Comparison of ENCODE assay signal across 18 cellular contexts in the genomic region with DNA sequence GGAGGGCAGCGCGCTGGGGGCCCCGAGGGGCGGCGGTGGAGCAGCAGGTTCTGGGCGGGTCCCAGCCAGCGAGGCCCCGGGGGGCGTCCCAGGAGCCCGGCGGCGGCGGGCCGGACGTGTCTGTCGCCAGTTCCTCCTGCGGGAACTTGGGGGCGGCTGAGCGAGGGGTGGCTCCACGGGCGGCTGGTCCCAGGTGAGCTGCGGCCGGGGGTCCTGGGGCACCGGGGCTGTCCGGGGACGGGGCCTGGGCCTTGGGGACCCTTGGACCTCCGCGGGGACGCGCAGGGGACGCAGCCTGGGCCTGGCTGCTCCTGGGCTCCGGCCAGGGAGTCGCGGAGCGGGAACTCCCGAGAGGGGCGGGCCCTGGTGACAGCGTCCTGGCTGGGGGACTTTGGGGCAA. TPM values are rescaled to one million over a fixed set of nuclear protein-coding genes. Genes with fewer than 3 reads are reported as not detected.
DNase-seq lines count a peak whose midpoint lies in the region; ATAC-seq and TF ChIP-seq lines count a peak whose summit lies in the region.
"Had no signal": no experiment of that assay in that cellular context is flagged by ENCODE, and none has a peak within 500 bp of the region (broad histone marks: within the 10 kb centered on the region; RNA-seq: fewer than 3 reads in every experiment).

No MANE protein-coding gene starts in this region.

- H3K9me3 Mint-ChIP-seq in stimulated activated memory B cell treated with anti-CD40 and anti-IgM and Interleukin-4, amounts not matched to agents 10 μg/mL and 1 μg/mL and 100 μg/mL, for 72 hours, result no peaks in the 10 kb centered on the region
- peaks cover 76% of the 10 kb centered on the region for H3K9me3 Mint-ChIP-seq in nephron progenitor cell
- H3K9me3 Mint-ChIP-seq: CD8-positive, alpha-beta T cell had no signal

- H3K27me3 ChIP-seq in SK-N-SH (ENCODE audit: insufficient read depth) (peaks cover 10% of the 10 kb centered on the region; the same call in 1 of the 2 replicates), H7 (ENCODE audit: control insufficient read depth, insufficient read depth, low read length) (no peaks in the 10 kb centered on the region)
- H3K27me3 ChIP-seq: BLaER1 treated with 17β-estradiol and CSF1 and Interleukin-3, amounts not matched to agents 10 nM and 100 nM had no signal

- peak; percentile 20 for DNase-seq in SK-N-SH
- peak; percentile 18 for DNase-seq in H7
- DNase-seq in NCI-H510A (lab: John Stamatoyannopoulos, UW), result no peak
- DNase-seq in nephron progenitor cell, result no peak
- DNase-seq: AML-193; Caco-2; Calu3; CD4-positive, alpha-beta T cell; CD8-positive, alpha-beta T cell; DMS79 treated with DMSO at 0.1 percent for 48 hours; GF-D8 had no signal

- no peak overlapping the region for H3K4me2 ChIP-seq in SK-N-SH
- H3K4me2 ChIP-seq: A549; BLaER1 treated with 17β-estradiol and CSF1 and Interleukin-3, amounts not matched to agents 10 nM and 100 nM had no signal

- CTCF ChIA-PET in SK-N-SH (lab: Yijun Ruan, JAX), result no interaction called here

- no peaks in the 10 kb centered on the region for H3K4me1 ChIP-seq in SK-N-SH (ENCODE audit: control insufficient read depth in 1 of 2, insufficient read depth in 2 of 2, low read depth in 1 of 2, low read length in 1 of 2)
- H3K4me1 ChIP-seq: A549; BLaER1 treated with 17β-estradiol and CSF1 and Interleukin-3, amounts not matched to agents 10 nM and 100 nM; Caco-2 had no signal

- H3K9me2 ChIP-seq in SK-N-SH, result no peaks in the 10 kb centered on the region

- no peak overlapping the region for H3K27ac Mint-ChIP-seq in stimulated activated memory B cell treated with anti-CD40 and anti-IgM and Interleukin-4, amounts not matched to agents 10 μg/mL and 1 μg/mL and 100 μg/mL, for 72 hours
- no peak overlapping the region for H3K27ac Mint-ChIP-seq in nephron progenitor cell
- H3K27ac Mint-ChIP-seq: B cell; CD4-positive, alpha-beta T cell; CD8-positive, alpha-beta T cell had no signal

- peaks cover 41% of the 10 kb centered on the region for H3K27me3 Mint-ChIP-seq in stimulated activated memory B cell treated with anti-CD40 and anti-IgM and Interleukin-4, amounts not matched to agents 10 μg/mL and 1 μg/mL and 100 μg/mL, for 72 hours
- H3K27me3 Mint-ChIP-seq in nephron progenitor cell (ENCODE audit: low read depth, poor library complexity), result no peaks in the 10 kb centered on the region

- H3K27ac ChIP-seq in SK-N-SH (ENCODE audit: low read depth in 2 of 2, low read length in 1 of 2), result no peak overlapping the region
- H3K27ac ChIP-seq: 22Rv1; A549; BLaER1 treated with 17β-estradiol and CSF1 and Interleukin-3, amounts not matched to agents 10 nM and 100 nM; C4-2B had no signal

- H4K20me1 ChIP-seq in SK-N-SH (ENCODE audit: insufficient read depth), result no peaks in the 10 kb centered on the region
- H4K20me1 ChIP-seq: BLaER1 treated with 17β-estradiol and CSF1 and Interleukin-3, amounts not matched to agents 10 nM and 100 nM had no signal

- H3K4me3 ChIP-seq in SK-N-SH (ENCODE audit: low read depth in 2 of 2, low read length in 1 of 2) (no peak overlapping the region), H7 (ENCODE audit: insufficient read depth, low read depth, low read length) (no peak overlapping the region)
- H3K4me3 ChIP-seq: A549; BLaER1 treated with 17β-estradiol and CSF1 and Interleukin-3, amounts not matched to agents 10 nM and 100 nM had no signal

- H3K79me2 ChIP-seq in SK-N-SH (ENCODE audit: insufficient read depth), result no peaks in the 10 kb centered on the region

- H3K36me3 ChIP-seq in SK-N-SH (replicated peaks in 1 of 2; ENCODE audit: control insufficient read depth in 1 of 2, insufficient read depth in 2 of 2, low read length in 1 of 2) (no peaks in the 10 kb centered on the region), H7 (replicated peaks; ENCODE audit: control insufficient read depth, insufficient read depth, low read length) (no peaks in the 10 kb centered on the region)
- H3K36me3 ChIP-seq: BLaER1 treated with 17β-estradiol and CSF1 and Interleukin-3, amounts not matched to agents 10 nM and 100 nM had no signal

- no peak overlapping the region for H3K4me3 Mint-ChIP-seq in stimulated activated memory B cell treated with anti-CD40 and anti-IgM and Interleukin-4, amounts not matched to agents 10 μg/mL and 1 μg/mL and 100 μg/mL, for 72 hours
- no peak overlapping the region for H3K4me3 Mint-ChIP-seq in nephron progenitor cell
- H3K4me3 Mint-ChIP-seq: B cell; CD4-positive, alpha-beta T cell; CD8-positive, alpha-beta T cell had no signal

- WGBS in SK-N-SH (ENCODE audit: low lambda C conversion rate), result 10% methylated on average over 2 of the region's 38 CpGs

- TF ChIP-seq RAD21 in SK-N-SH (IDR thresholded peaks at IDR 0.05; ENCODE audit: low read length), result no peak

- no peak for TF ChIP-seq CTCF in SK-N-SH (IDR thresholded peaks at IDR 0.05)
- TF ChIP-seq CTCF in nephron progenitor cell (IDR thresholded peaks at IDR 0.05), result no peak

- TF ChIP-seq EP300 in SK-N-SH (IDR thresholded peaks at IDR 0.05; ENCODE audit: borderline replicate concordance in 1 of 2, low read depth in 1 of 2, low read length in 1 of 2), result no peak

- H3K4me1 Mint-ChIP-seq in stimulated activated memory B cell treated with anti-CD40 and anti-IgM and Interleukin-4, amounts not matched to agents 10 μg/mL and 1 μg/mL and 100 μg/mL, for 72 hours, result no peaks in the 10 kb centered on the region
- no peaks in the 10 kb centered on the region for H3K4me1 Mint-ChIP-seq in nephron progenitor cell
- H3K4me1 Mint-ChIP-seq: B cell had no signal

- POLR2A ChIA-PET in SK-N-SH (lab: Yijun Ruan, JAX), result no interaction called here

- no peak overlapping the region for H2AFZ ChIP-seq in SK-N-SH (ENCODE audit: low read depth)

- no peak for ATAC-seq in SK-N-SH treated with all-trans-retinoic acid at 6 μM for 48 hours
- ATAC-seq in stimulated activated memory B cell treated with anti-CD40 and anti-IgM and Interleukin-4, amounts not matched to agents 10 μg/mL and 1 μg/mL and 100 μg/mL, for 72 hours, result peak; percentile 16
- ATAC-seq: A549; CD8-positive, alpha-beta T cell had no signal

- H3K9ac ChIP-seq in SK-N-SH, result no peak overlapping the region
- H3K9ac ChIP-seq: BLaER1 treated with 17β-estradiol and CSF1 and Interleukin-3, amounts not matched to agents 10 nM and 100 nM had no signal

- H3K36me3 Mint-ChIP-seq in stimulated activated memory B cell treated with anti-CD40 and anti-IgM and Interleukin-4, amounts not matched to agents 10 μg/mL and 1 μg/mL and 100 μg/mL, for 72 hours, result peaks cover under 1% of the 10 kb centered on the region
- H3K36me3 Mint-ChIP-seq in nephron progenitor cell (ENCODE audit: low read depth), result no peaks in the 10 kb centered on the region
- H3K36me3 Mint-ChIP-seq: CD8-positive, alpha-beta T cell had no signal

- H3F3A ChIP-seq in SK-N-SH (replicated peaks; ENCODE audit: insufficient read depth), result no peaks in the 10 kb centered on the region

- no peaks in the 10 kb centered on the region for H3K9me3 ChIP-seq in SK-N-SH
- H3K9me3 ChIP-seq: Caco-2 had no signal

TF ChIP-seq in SK-N-SH, 30 proteins besides CTCF, POLR2A, EP300 and RAD21:
- TF ChIP-seq, protein P1, sequence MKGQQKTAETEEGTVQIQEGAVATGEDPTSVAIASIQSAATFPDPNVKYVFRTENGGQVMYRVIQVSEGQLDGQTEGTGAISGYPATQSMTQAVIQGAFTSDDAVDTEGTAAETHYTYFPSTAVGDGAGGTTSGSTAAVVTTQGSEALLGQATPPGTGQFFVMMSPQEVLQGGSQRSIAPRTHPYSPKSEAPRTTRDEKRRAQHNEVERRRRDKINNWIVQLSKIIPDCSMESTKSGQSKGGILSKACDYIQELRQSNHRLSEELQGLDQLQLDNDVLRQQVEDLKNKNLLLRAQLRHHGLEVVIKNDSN (IDR thresholded peaks at IDR 0.05; ENCODE audit: borderline replicate concordance, low read depth), result no peak
- no peak for TF ChIP-seq TEAD4 (IDR thresholded peaks at IDR 0.05; ENCODE audit: borderline replicate concordance, insufficient read depth)
- TF ChIP-seq EZH2phosphoT487 (IDR thresholded peaks at IDR 0.05; ENCODE audit: borderline replicate concordance, low read depth), result no peak
- TF ChIP-seq SMC3 (IDR thresholded peaks at IDR 0.05; ENCODE audit: low read depth, low read length), result no peak
- no peak for TF ChIP-seq MXI1 (IDR thresholded peaks at IDR 0.05; ENCODE audit: low read depth, low read length)
- TF ChIP-seq MEF2A (IDR thresholded peaks at IDR 0.05; ENCODE audit: borderline replicate concordance, low read depth), result no peak

TF ChIP-seq in SK-N-SH treated with all-trans-retinoic acid at 6 μM for 48 hours, 23 proteins besides CTCF, POLR2A, EP300 and RAD21 (continues in another document):
- TF ChIP-seq ARNTL (CRISPR knock-in tag; IDR thresholded peaks at IDR 0.05; ENCODE audit: borderline replicate concordance, low read depth), result no peak
- TF ChIP-seq ZC3H10 (CRISPR knock-in tag; IDR thresholded peaks at IDR 0.05), result no peak
- TF ChIP-seq ZNF565 (CRISPR knock-in tag; conservative IDR thresholded peaks at IDR 0.05; ENCODE audit: low read depth), result no peak
- no peak for TF ChIP-seq TCF4 (CRISPR knock-in tag; IDR thresholded peaks at IDR 0.05; ENCODE audit: borderline replicate concordance)
- TF ChIP-seq, protein P2, sequence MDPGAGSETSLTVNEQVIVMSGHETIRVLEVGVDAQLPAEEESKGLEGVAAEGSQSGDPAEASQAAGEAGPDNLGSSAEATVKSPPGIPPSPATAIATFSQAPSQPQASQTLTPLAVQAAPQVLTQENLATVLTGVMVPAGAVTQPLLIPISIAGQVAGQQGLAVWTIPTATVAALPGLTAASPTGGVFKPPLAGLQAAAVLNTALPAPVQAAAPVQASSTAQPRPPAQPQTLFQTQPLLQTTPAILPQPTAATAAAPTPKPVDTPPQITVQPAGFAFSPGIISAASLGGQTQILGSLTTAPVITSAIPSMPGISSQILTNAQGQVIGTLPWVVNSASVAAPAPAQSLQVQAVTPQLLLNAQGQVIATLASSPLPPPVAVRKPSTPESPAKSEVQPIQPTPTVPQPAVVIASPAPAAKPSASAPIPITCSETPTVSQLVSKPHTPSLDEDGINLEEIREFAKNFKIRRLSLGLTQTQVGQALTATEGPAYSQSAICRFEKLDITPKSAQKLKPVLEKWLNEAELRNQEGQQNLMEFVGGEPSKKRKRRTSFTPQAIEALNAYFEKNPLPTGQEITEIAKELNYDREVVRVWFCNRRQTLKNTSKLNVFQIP (CRISPR knock-in tag; IDR thresholded peaks at IDR 0.05; ENCODE audit: borderline replicate concordance, low read depth), result no peak
- TF ChIP-seq ISL1 (CRISPR knock-in tag; IDR thresholded peaks at IDR 0.05), result no peak
- no peak for TF ChIP-seq SNAI2 (CRISPR knock-in tag; IDR thresholded peaks at IDR 0.05)

RNA-seq across cellular contexts. Expression of a gene that starts 54.2 kb away (rescaled TPM):
- polyA plus RNA-seq in SK-N-SH (2012; rRNA removed), result 1.7 and 1.9 TPM in 2 replicates
- polyA plus RNA-seq in SK-N-SH (2012; cell fraction: cytosol; rRNA removed), result 1.9 and 2.4 TPM in 2 replicates
- 1.8 and 2.6 TPM in 2 replicates for polyA plus RNA-seq in SK-N-SH (2012; cell fraction: nucleus; rRNA removed)
- total RNA-seq in H7 (2014; rRNA removed; shearing (Covaris generic)), result 3.2 and 7.1 TPM in 2 replicates

Comparison
In these comparisons a context has a peak if more than half of its experiments do, and no peak if none do; other contexts are left out.
1. DNase-seq: peak in SK-N-SH (single experiment) and H7 (single experiment); none in NCI-H510A (single experiment) and nephron progenitor cell (single experiment).